Comparison of ENCODE assay signal across 12 cellular contexts in the genomic region with DNA sequence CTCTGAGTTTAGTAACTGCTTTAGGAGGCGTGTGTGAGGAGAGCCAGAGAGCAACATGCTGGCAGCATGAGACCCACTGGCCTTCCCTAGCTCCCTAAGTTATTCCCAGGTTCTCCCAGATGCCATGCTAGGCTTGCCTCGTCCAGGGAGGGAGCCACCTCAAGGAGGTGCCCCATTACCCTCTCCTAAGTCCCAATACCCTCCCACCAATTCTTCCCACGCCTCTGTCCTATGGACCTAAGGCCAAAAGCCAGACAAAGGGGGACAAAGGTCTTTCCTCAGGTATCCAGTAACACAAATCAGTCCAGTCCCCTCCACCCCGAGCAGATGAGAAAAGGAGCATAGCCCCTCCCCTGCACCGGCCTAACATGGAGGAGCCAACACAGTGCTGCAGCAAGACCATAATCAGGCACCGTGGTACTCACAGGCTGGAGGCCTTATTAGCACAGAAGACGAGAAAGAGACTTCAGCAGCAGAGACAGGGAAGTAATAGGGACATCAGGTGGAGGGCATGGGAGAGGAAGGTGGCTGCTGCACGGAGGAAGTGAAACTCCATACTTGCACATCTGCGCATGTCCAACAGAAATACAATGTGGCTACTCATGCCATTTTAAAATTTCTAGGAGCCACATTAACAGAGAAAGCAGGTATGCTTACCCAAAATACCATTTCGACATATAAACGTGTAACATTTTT. TPM values are rescaled to one million over a fixed set of nuclear protein-coding genes. Genes with fewer than 3 reads are reported as not detected.
DNase-seq lines count a peak whose midpoint lies in the region; ATAC-seq and TF ChIP-seq lines count a peak whose summit lies in the region.
"Had no signal": no experiment of that assay in that cellular context is flagged by ENCODE, and none has a peak within 500 bp of the region (broad histone marks: within the 10 kb centered on the region; RNA-seq: fewer than 3 reads in every experiment).

No MANE protein-coding gene starts in this region.

- WGBS in spleen, 5 donors: 58 to 63% (median 61%) methylated on average over 11 of the region's 11 CpGs

- no peaks in the 10 kb centered on the region for H3K27me3 Mint-ChIP-seq in activated CD4-positive, alpha-beta T cell treated with anti-CD3 and anti-CD28 coated beads, Interleukin-2, amount 10 ng/mL, durations not matched to agents 24 days and 14 days
- no peaks in the 10 kb centered on the region for H3K27me3 Mint-ChIP-seq in activated T-helper 1 cell treated with anti-CD3 and anti-CD28 coated beads, Interleukin-12 subunit alpha, Interleukin-12 subunit beta, Interleukin-2, Interleukin-4 antibody, amounts not matched to agents 30 ng/mL and 10 ng/mL and 1 ng/mL, durations not matched to agents 14 hours and 24 hours and 36 hours (ENCODE audit: insufficient read depth)

- peak overlapping the region in 1 of 8 donors; percentile 29 for H3K4me3 ChIP-seq in spleen
- H3K4me3 ChIP-seq: lower lobe of right lung, skin epidermis had no signal

- peaks cover 4% of the 10 kb centered on the region for H3K36me3 Mint-ChIP-seq in activated CD4-positive, alpha-beta T cell treated with anti-CD3 and anti-CD28 coated beads, Interleukin-2, amount 10 ng/mL, durations not matched to agents 24 days and 14 days (ENCODE audit: low read depth)
- H3K36me3 Mint-ChIP-seq in activated T-helper 1 cell treated with anti-CD3 and anti-CD28 coated beads, Interleukin-12 subunit alpha, Interleukin-12 subunit beta, Interleukin-2, Interleukin-4 antibody, amounts not matched to agents 30 ng/mL and 10 ng/mL and 1 ng/mL, durations not matched to agents 14 hours and 24 hours and 36 hours (ENCODE audit: low read depth): peaks cover 4% of the 10 kb centered on the region

- TF ChIP-seq POLR2A in spleen (IDR thresholded peaks at IDR 0.05): no peak

- H3K4me1 Mint-ChIP-seq in activated CD4-positive, alpha-beta T cell treated with anti-CD3 and anti-CD28 coated beads, Interleukin-2, amount 10 ng/mL, durations not matched to agents 24 days and 14 days: peaks cover 78% of the 10 kb centered on the region
- peaks cover 90% of the 10 kb centered on the region for H3K4me1 Mint-ChIP-seq in activated T-helper 1 cell treated with anti-CD3 and anti-CD28 coated beads, Interleukin-12 subunit alpha, Interleukin-12 subunit beta, Interleukin-2, Interleukin-4 antibody, amounts not matched to agents 30 ng/mL and 10 ng/mL and 1 ng/mL, durations not matched to agents 14 hours and 24 hours and 36 hours (ENCODE audit: low read depth)

- no peaks in the 10 kb centered on the region for H3K9me3 ChIP-seq in spleen
- H3K9me3 ChIP-seq: lower lobe of right lung had no signal

- intact Hi-C loops in activated CD4-positive, alpha-beta T cell treated with anti-CD3 and anti-CD28 coated beads, Interleukin-2, amount 10 ng/mL, durations not matched to agents 24 days and 14 days (cut with micrococcal nuclease): no loop called here
- intact Hi-C loops in activated T-helper 1 cell treated with anti-CD3 and anti-CD28 coated beads, Interleukin-12 subunit alpha, Interleukin-12 subunit beta, Interleukin-2, Interleukin-4 antibody, amounts not matched to agents 30 ng/mL and 10 ng/mL and 1 ng/mL, durations not matched to agents 14 hours and 24 hours and 36 hours (cut with micrococcal nuclease): loop anchor here (2.0 kb wide), 1 partner anchor 15 kb away; no protein-coding TSS in a partner anchor
- intact Hi-C loops in spleen (cut with DNase I; ENCODE audit: low total_unique reads): no loop called here

- ATAC-seq in HG03159 (IDR thresholded peaks at IDR 0.05; ENCODE audit: unreplicated experiment) (peak; percentile 46), GM18517 (IDR thresholded peaks at IDR 0.05; ENCODE audit: unreplicated experiment) (no peak)
- ATAC-seq: esophagus mucosa had no signal

- H3K9me3 Mint-ChIP-seq in activated CD4-positive, alpha-beta T cell treated with anti-CD3 and anti-CD28 coated beads, Interleukin-2, amount 10 ng/mL, durations not matched to agents 24 days and 14 days: no peaks in the 10 kb centered on the region
- no peaks in the 10 kb centered on the region for H3K9me3 Mint-ChIP-seq in activated T-helper 1 cell treated with anti-CD3 and anti-CD28 coated beads, Interleukin-12 subunit alpha, Interleukin-12 subunit beta, Interleukin-2, Interleukin-4 antibody, amounts not matched to agents 30 ng/mL and 10 ng/mL and 1 ng/mL, durations not matched to agents 14 hours and 24 hours and 36 hours

- H3K4me3 Mint-ChIP-seq in activated CD4-positive, alpha-beta T cell treated with anti-CD3 and anti-CD28 coated beads, Interleukin-2, amount 10 ng/mL, durations not matched to agents 24 days and 14 days: no peak overlapping the region
- no peak overlapping the region for H3K4me3 Mint-ChIP-seq in activated T-helper 1 cell treated with anti-CD3 and anti-CD28 coated beads, Interleukin-12 subunit alpha, Interleukin-12 subunit beta, Interleukin-2, Interleukin-4 antibody, amounts not matched to agents 30 ng/mL and 10 ng/mL and 1 ng/mL, durations not matched to agents 14 hours and 24 hours and 36 hours

- peak overlapping the region; percentile 31 for H3K27ac Mint-ChIP-seq in activated CD4-positive, alpha-beta T cell treated with anti-CD3 and anti-CD28 coated beads, Interleukin-2, amount 10 ng/mL, durations not matched to agents 24 days and 14 days
- H3K27ac Mint-ChIP-seq in activated T-helper 1 cell treated with anti-CD3 and anti-CD28 coated beads, Interleukin-12 subunit alpha, Interleukin-12 subunit beta, Interleukin-2, Interleukin-4 antibody, amounts not matched to agents 30 ng/mL and 10 ng/mL and 1 ng/mL, durations not matched to agents 14 hours and 24 hours and 36 hours: peak overlapping the region; percentile 2

- no peaks in the 10 kb centered on the region for H3K36me3 ChIP-seq in spleen
- H3K36me3 ChIP-seq: lower lobe of right lung had no signal

- no peak for DNase-seq in activated CD4-positive, alpha-beta T cell treated with anti-CD3 and anti-CD28 coated beads, Interleukin-2, amount 10 ng/mL, durations not matched to agents 24 days and 14 days
- DNase-seq in activated CD4-positive, alpha-beta T cell treated with anti-CD3 and anti-CD28 coated beads, Interleukin-2, amount 50 U/mL, for 4 hours: no peak
- DNase-seq in activated T-helper 1 cell treated with anti-CD3 and anti-CD28 coated beads, Interleukin-12 subunit alpha, Interleukin-12 subunit beta, Interleukin-2, Interleukin-4 antibody, amounts not matched to agents 30 ng/mL and 10 ng/mL and 1 ng/mL, durations not matched to agents 14 hours and 24 hours and 36 hours (ENCODE audit: low spot score): no peak
- DNase-seq in spleen (peak; percentile 71), SW 1271 (lab: John Stamatoyannopoulos, UW) (no peak), HPDE6-E6E7 (ENCODE audit: extremely low spot score) (no peak)
- DNase-seq: lower lobe of right lung, NCI-H146 had no signal

- peak overlapping the region in 6 of 8 donors; percentile 1 to 78 (median 44) for H3K27ac ChIP-seq in spleen
- H3K27ac ChIP-seq: lower lobe of right lung had no signal

- no peak for TF ChIP-seq CTCF in spleen (IDR thresholded peaks at IDR 0.05 in 8 of 11, conservative IDR thresholded peaks at IDR 0.05 in 3 of 11)

- H3K4me1 ChIP-seq in spleen: peaks cover 98 to 100% (median 100%) of the 10 kb centered on the region in 6 donors

- H3K27me3 ChIP-seq in spleen (replicated peaks in 1 of 7): no peaks in the 10 kb centered on the region

RNA-seq across cellular contexts. Expression of a gene that starts 46.3 kb away (rescaled TPM):
- total RNA-seq in activated CD4-positive, alpha-beta T cell treated with anti-CD3 and anti-CD28 coated beads, Interleukin-2, amount 10 ng/mL, durations not matched to agents 24 days and 14 days: 109 TPM in 2 replicates
- total RNA-seq in activated T-helper 1 cell treated with anti-CD3 and anti-CD28 coated beads, Interleukin-12 subunit alpha, Interleukin-12 subunit beta, Interleukin-2, Interleukin-4 antibody, amounts not matched to agents 30 ng/mL and 10 ng/mL and 1 ng/mL, durations not matched to agents 14 hours and 24 hours and 36 hours: 122 and 129 TPM in 2 replicates
- 100 to 1,000 TPM in 4 of 7 donors, 10 to 100 TPM in 3; 50.7 to 146 (median 124) TPM for total RNA-seq in spleen
- polyA plus RNA-seq in spleen: 10 to 100 TPM; 10.3 to 35.9 (median 14.2) TPM

RNA-seq across cellular contexts. Expression of a gene that starts 53.8 kb away (rescaled TPM):
- 0.09 and 0.16 TPM in 2 replicates for total RNA-seq in activated CD4-positive, alpha-beta T cell treated with anti-CD3 and anti-CD28 coated beads, Interleukin-2, amount 10 ng/mL, durations not matched to agents 24 days and 14 days
- 0.20 TPM in 1 of 2 replicates, not detected in the other for total RNA-seq in activated T-helper 1 cell treated with anti-CD3 and anti-CD28 coated beads, Interleukin-12 subunit alpha, Interleukin-12 subunit beta, Interleukin-2, Interleukin-4 antibody, amounts not matched to agents 30 ng/mL and 10 ng/mL and 1 ng/mL, durations not matched to agents 14 hours and 24 hours and 36 hours
- total RNA-seq in spleen: 1 to 10 TPM; 1.6 to 6.6 (median 3.8) TPM
- polyA plus RNA-seq in spleen: under 1 TPM; 0.13 to 0.67 (median 0.59) TPM
